Comparison of ENCODE assay signal across 1 cellular context in the genomic region with DNA sequence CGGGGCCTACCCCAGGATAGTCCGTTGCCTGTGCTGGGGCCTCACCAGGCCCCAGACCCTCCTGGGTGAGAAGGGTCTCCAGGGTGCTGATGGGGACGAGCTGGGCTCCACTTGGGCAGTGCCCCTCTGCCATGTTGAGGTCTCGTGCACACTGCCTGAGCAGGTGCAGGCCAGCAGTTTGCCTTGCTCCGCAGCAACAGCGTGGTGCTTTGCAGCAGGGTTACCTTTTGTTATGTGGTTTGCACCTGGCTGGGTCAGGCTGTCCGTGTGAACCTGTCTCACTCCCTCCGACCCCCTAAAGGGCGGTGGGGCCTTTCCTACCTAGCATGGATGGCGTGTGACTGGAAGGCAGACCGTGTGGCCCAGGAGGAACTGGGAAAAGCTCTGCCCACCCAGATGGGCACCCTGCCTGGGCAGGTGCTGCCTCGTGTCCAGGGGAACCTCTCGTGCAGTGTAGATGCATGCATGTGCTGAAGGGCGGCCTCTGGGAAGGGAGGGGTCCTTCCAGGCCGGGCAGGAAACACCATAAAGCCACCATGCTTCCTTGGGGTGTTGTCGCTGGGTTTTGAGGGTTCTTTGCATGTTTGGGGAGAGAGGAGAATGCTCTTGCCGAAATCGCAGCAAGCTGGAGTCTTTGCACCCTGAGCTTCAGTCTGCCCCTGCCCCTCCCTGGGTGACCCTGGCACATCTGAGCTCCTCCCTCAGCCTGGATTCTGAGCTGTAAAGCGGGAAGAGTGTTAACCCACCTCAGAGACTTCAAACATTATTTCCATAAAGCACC.
TF ChIP-seq lines count a peak whose summit lies in the region.

No MANE protein-coding gene starts in this region.

TF ChIP-seq in SK-N-SH treated with all-trans-retinoic acid at 6 μM for 48 hours, 23 proteins besides CTCF, POLR2A, EP300 and RAD21 (continued from another document):
- TF ChIP-seq, protein P1, sequence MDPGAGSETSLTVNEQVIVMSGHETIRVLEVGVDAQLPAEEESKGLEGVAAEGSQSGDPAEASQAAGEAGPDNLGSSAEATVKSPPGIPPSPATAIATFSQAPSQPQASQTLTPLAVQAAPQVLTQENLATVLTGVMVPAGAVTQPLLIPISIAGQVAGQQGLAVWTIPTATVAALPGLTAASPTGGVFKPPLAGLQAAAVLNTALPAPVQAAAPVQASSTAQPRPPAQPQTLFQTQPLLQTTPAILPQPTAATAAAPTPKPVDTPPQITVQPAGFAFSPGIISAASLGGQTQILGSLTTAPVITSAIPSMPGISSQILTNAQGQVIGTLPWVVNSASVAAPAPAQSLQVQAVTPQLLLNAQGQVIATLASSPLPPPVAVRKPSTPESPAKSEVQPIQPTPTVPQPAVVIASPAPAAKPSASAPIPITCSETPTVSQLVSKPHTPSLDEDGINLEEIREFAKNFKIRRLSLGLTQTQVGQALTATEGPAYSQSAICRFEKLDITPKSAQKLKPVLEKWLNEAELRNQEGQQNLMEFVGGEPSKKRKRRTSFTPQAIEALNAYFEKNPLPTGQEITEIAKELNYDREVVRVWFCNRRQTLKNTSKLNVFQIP (CRISPR knock-in tag; IDR thresholded peaks at IDR 0.05; ENCODE audit: borderline replicate concordance, low read depth): no peak
- TF ChIP-seq CSDC2 (CRISPR knock-in tag; IDR thresholded peaks at IDR 0.05) (no peak), RARB (CRISPR knock-in tag; IDR thresholded peaks at IDR 0.05) (no peak)
